22 cellular contexts compared by ENCODE assay signal in the genomic region with DNA sequence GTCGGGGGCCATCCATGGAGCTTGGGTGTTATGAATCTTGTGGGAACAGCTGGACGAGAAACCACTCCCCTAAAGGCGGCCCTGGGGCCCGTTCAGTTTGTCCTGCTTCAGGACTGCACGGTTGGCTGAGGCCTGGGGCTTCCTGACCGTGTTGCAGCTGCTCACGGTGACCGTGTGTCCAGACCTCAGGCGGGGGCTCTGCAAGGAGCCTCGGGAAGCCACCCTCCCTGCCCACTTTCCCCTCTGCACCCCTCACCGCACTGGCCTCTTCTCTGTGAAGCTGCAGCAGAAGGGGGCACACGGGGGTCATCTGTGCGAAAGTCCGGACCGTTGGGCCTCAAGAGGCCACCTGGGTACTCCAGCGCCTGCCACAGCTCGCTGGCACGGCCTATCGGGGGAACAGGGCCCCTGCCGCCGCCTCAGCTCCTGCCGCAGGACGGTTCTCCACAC. TPM values are rescaled to one million over a fixed set of nuclear protein-coding genes. Genes with fewer than 3 reads are reported as not detected.
DNase-seq lines count a peak whose midpoint lies in the region; ATAC-seq and TF ChIP-seq lines count a peak whose summit lies in the region.
"Had no signal": no experiment of that assay in that cellular context is flagged by ENCODE, and none has a peak within 500 bp of the region (broad histone marks: within the 10 kb centered on the region; RNA-seq: fewer than 3 reads in every experiment).

No MANE protein-coding gene starts in this region.

- no peak overlapping the region for H3K4me3 Mint-ChIP-seq in natural killer cell treated with Interleukin-12 subunit alpha and Interleukin-12 subunit beta and Interleukin-15 and Interleukin-18, amount 100 ng/mL, for 72 hours
- H3K4me3 Mint-ChIP-seq in natural killer cell (no peak overlapping the region), chondrocyte (ENCODE audit: unreplicated experiment) (no peak overlapping the region)
- no peak overlapping the region for H3K4me3 Mint-ChIP-seq in activated CD8-positive, alpha-beta T cell treated with anti-CD3 and anti-CD28 coated beads, Interleukin-2, amount 10 ng/mL, durations not matched to agents 7 days and 5 days
- H3K4me3 Mint-ChIP-seq: CD4-positive, alpha-beta memory T cell had no signal

- CTCF ChIA-PET in activated CD8-positive, alpha-beta T cell treated with anti-CD3 and anti-CD28 coated beads, Interleukin-2, amount 10 ng/mL, durations not matched to agents 7 days and 5 days (lab: Charles Lee): no interaction called here

- no peaks in the 10 kb centered on the region for H3K4me1 Mint-ChIP-seq in natural killer cell treated with Interleukin-12 subunit alpha and Interleukin-12 subunit beta and Interleukin-15 and Interleukin-18, amount 100 ng/mL, for 72 hours (ENCODE audit: low read depth in 2 of 2)
- H3K4me1 Mint-ChIP-seq in natural killer cell (peaks cover 4% of the 10 kb centered on the region in 2 donors), chondrocyte (ENCODE audit: low read depth) (no peaks in the 10 kb centered on the region)
- no peaks in the 10 kb centered on the region for H3K4me1 Mint-ChIP-seq in activated CD8-positive, alpha-beta T cell treated with anti-CD3 and anti-CD28 coated beads, Interleukin-2, amount 10 ng/mL, durations not matched to agents 7 days and 5 days (ENCODE audit: low read depth)

- ATAC-seq in natural killer cell treated with Interleukin-12 subunit alpha and Interleukin-12 subunit beta and Interleukin-15 and Interleukin-18, amount 100 ng/mL, for 72 hours: no peak
- no peak for ATAC-seq in natural killer cell
- no peak for ATAC-seq in GM21786 (IDR thresholded peaks at IDR 0.05; ENCODE audit: unreplicated experiment)
- no peak for ATAC-seq in activated CD8-positive, alpha-beta T cell treated with anti-CD3 and anti-CD28 coated beads, Interleukin-2, amount 10 ng/mL, durations not matched to agents 7 days and 5 days

- H3K9me3 Mint-ChIP-seq in natural killer cell treated with Interleukin-12 subunit alpha and Interleukin-12 subunit beta and Interleukin-15 and Interleukin-18, amount 100 ng/mL, for 72 hours: no peaks in the 10 kb centered on the region
- H3K9me3 Mint-ChIP-seq in natural killer cell: no peaks in the 10 kb centered on the region
- H3K9me3 Mint-ChIP-seq in chondrocyte (ENCODE audit: low read depth): no peaks in the 10 kb centered on the region
- H3K9me3 Mint-ChIP-seq in activated CD8-positive, alpha-beta T cell treated with anti-CD3 and anti-CD28 coated beads, Interleukin-2, amount 10 ng/mL, durations not matched to agents 7 days and 5 days (ENCODE audit: insufficient read depth): no peaks in the 10 kb centered on the region

- no peaks in the 10 kb centered on the region for H3K27me3 Mint-ChIP-seq in natural killer cell treated with Interleukin-12 subunit alpha and Interleukin-12 subunit beta and Interleukin-15 and Interleukin-18, amount 100 ng/mL, for 72 hours
- no peaks in the 10 kb centered on the region for H3K27me3 Mint-ChIP-seq in natural killer cell (ENCODE audit: low read depth in 2 of 2)
- no peaks in the 10 kb centered on the region for H3K27me3 Mint-ChIP-seq in chondrocyte (ENCODE audit: low read depth)
- H3K27me3 Mint-ChIP-seq in activated CD8-positive, alpha-beta T cell treated with anti-CD3 and anti-CD28 coated beads, Interleukin-2, amount 10 ng/mL, durations not matched to agents 7 days and 5 days (ENCODE audit: low read depth): no peaks in the 10 kb centered on the region
- H3K27me3 Mint-ChIP-seq: CD4-positive, alpha-beta memory T cell had no signal

- H3K27ac Mint-ChIP-seq in natural killer cell treated with Interleukin-12 subunit alpha and Interleukin-12 subunit beta and Interleukin-15 and Interleukin-18, amount 100 ng/mL, for 72 hours: no peak overlapping the region
- no peak overlapping the region for H3K27ac Mint-ChIP-seq in natural killer cell
- H3K27ac Mint-ChIP-seq in chondrocyte (ENCODE audit: unreplicated experiment): no peak overlapping the region
- no peak overlapping the region for H3K27ac Mint-ChIP-seq in activated CD8-positive, alpha-beta T cell treated with anti-CD3 and anti-CD28 coated beads, Interleukin-2, amount 10 ng/mL, durations not matched to agents 7 days and 5 days
- H3K27ac Mint-ChIP-seq: CD4-positive, alpha-beta memory T cell had no signal

- TF ChIP-seq CTCF in natural killer cell (IDR thresholded peaks at IDR 0.05) (no peak), chondrocyte (IDR thresholded peaks at IDR 0.05) (no peak)

- POLR2A ChIA-PET in activated CD8-positive, alpha-beta T cell treated with anti-CD3 and anti-CD28 coated beads, Interleukin-2, amount 10 ng/mL, durations not matched to agents 7 days and 5 days (lab: Charles Lee): no interaction called here

- peaks cover 4% of the 10 kb centered on the region for H3K36me3 Mint-ChIP-seq in natural killer cell treated with Interleukin-12 subunit alpha and Interleukin-12 subunit beta and Interleukin-15 and Interleukin-18, amount 100 ng/mL, for 72 hours
- H3K36me3 Mint-ChIP-seq in natural killer cell (no peaks in the 10 kb centered on the region), chondrocyte (ENCODE audit: low read depth) (peaks cover 15% of the 10 kb centered on the region)
- H3K36me3 Mint-ChIP-seq in activated CD8-positive, alpha-beta T cell treated with anti-CD3 and anti-CD28 coated beads, Interleukin-2, amount 10 ng/mL, durations not matched to agents 7 days and 5 days (ENCODE audit: low read depth): no peaks in the 10 kb centered on the region

- intact Hi-C loops in natural killer cell (cut with micrococcal nuclease) (no loop called here), posterior vena cava (cut with DNase I) (no loop called here)

- peak; percentile 46 for DNase-seq in natural killer cell treated with Interleukin-12 subunit alpha and Interleukin-12 subunit beta and Interleukin-15 and Interleukin-18, amount 100 ng/mL, for 72 hours (ENCODE audit: low spot score)
- DNase-seq in natural killer cell (no peak), chondrocyte (ENCODE audit: low spot score) (peak; percentile 91), posterior vena cava (ENCODE audit: low spot score) (peak; percentile 77), COLO829 (ENCODE audit: low spot score) (no peak)
- no peak for DNase-seq in activated CD8-positive, alpha-beta T cell treated with anti-CD3 and anti-CD28 coated beads, Interleukin-2, amount 10 ng/mL, durations not matched to agents 7 days and 5 days
- DNase-seq: DND-41, IMR-90, NCI-H1092 treated with DMSO at 0.1 percent for 48 hours, NCI-H1436 treated with DMSO at 0.1 percent for 48 hours, NCI-H2029 treated with DMSO at 0.1 percent for 48 hours, NCI-H345, NCI-H524 treated with DMSO at 0.1 percent for 48 hours, NCI-H82 had no signal

RNA-seq across cellular contexts. Expression of a gene that starts 29.4 kb away (rescaled TPM):
- 10 to 100 TPM; 19.6 to 25.1 TPM for total RNA-seq in natural killer cell treated with Interleukin-12 subunit alpha and Interleukin-12 subunit beta and Interleukin-15 and Interleukin-18, amount 100 ng/mL, for 72 hours
- total RNA-seq in natural killer cell (10 to 100 TPM; 48.0 to 59.4 (median 56.4) TPM), chondrocyte (20.7 to 35.1 TPM (median 20.9 TPM) in 3 replicates), posterior vena cava (10 to 100 TPM; 14.3 to 14.7 TPM)
- 10 to 100 TPM; 16.7 to 17.0 TPM for total RNA-seq in activated CD8-positive, alpha-beta T cell treated with anti-CD3 and anti-CD28 coated beads, Interleukin-2, amount 10 ng/mL, durations not matched to agents 7 days and 5 days

RNA-seq across cellular contexts. Expression of a gene that starts 29.8 kb away (rescaled TPM):
- total RNA-seq in natural killer cell treated with Interleukin-12 subunit alpha and Interleukin-12 subunit beta and Interleukin-15 and Interleukin-18, amount 100 ng/mL, for 72 hours: not detected
- total RNA-seq in natural killer cell (not detected), chondrocyte (not detected in 3 replicates), posterior vena cava (not detected)
- total RNA-seq in activated CD8-positive, alpha-beta T cell treated with anti-CD3 and anti-CD28 coated beads, Interleukin-2, amount 10 ng/mL, durations not matched to agents 7 days and 5 days: not detected
- total RNA-seq: A673; CD4-positive, alpha-beta memory T cell; G401; H1; IMR-90; OCI-LY7; Peyer's patch; SK-MEL-5 had no signal

Comparison
In these comparisons a context has a peak if more than half of its experiments do, and no peak if none do; other contexts are left out.
1. DNase-seq: peak in natural killer cell treated with Interleukin-12 subunit alpha and Interleukin-12 subunit beta and Interleukin-15 and Interleukin-18, amount 100 ng/mL, for 72 hours (single experiment), chondrocyte (single experiment) and posterior vena cava (single experiment); none in natural killer cell (single experiment), COLO829 (single experiment) and activated CD8-positive, alpha-beta T cell treated with anti-CD3 and anti-CD28 coated beads, Interleukin-2, amount 10 ng/mL, durations not matched to agents 7 days and 5 days (single experiment).